Comparison of ENCODE assay signal across 13 cellular contexts in the genomic region with DNA sequence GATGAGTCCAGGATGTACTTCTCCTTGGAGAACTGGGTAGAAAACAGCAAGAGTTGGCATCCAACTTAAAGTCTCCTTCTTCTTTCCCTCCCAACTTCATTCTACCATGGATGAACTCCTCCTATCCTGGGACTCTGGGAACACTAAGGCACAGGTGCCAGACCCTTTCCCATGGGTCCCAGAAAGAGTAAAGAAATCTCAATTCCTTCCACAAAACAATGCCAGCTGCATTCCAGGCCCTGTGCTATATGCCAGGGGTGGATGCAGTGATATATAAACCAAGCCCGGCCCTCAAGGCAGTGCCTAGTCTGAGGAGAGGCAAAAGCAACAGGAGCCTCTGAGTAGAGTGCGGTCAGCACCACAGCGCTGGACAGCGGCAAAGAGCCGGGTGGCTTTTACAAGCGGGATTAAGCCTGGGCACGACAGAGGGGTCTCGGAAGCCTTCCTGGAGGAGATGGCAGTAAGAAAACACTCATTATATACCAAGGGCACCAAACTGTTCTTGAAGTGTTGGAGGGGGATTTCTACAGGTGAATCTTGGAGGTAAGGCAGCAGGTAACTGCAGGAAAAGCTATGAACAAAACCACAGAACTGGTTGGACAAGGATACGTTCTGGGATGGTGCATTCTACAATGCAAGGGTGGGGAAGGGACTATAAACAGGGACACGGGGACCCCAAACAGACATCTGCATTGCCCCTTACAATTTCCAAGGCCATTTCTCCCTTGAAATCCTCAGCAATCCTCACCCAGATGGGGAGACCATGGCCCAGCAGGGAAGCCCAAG. TPM values are rescaled to one million over a fixed set of nuclear protein-coding genes. Genes with fewer than 3 reads are reported as not detected.
DNase-seq lines count a peak whose midpoint lies in the region; ATAC-seq and TF ChIP-seq lines count a peak whose summit lies in the region.
"Had no signal": no experiment of that assay in that cellular context is flagged by ENCODE, and none has a peak within 500 bp of the region (broad histone marks: within the 10 kb centered on the region; RNA-seq: fewer than 3 reads in every experiment).

No MANE protein-coding gene starts in this region.

- intact Hi-C loops in right lobe of liver (cut with DNase I), result loop anchor here in 1 of 2 donors (10.0 kb wide), 1 partner anchor 247 kb away; no protein-coding TSS in a partner anchor

- DNase-seq in AG20443 (ENCODE audit: low spot score) (peak; percentile 67), HuH-7 (ENCODE audit: low spot score) (peak; percentile 75), dermis blood vessel endothelial cell (peak; percentile 40), right lobe of liver (no peak), NCI-H82 (lab: John Stamatoyannopoulos, UW) (no peak), NCI-H1105 treated with DMSO at 0.1 percent for 48 hours (lab: John Stamatoyannopoulos, UW) (no peak)
- no peak for DNase-seq in activated T-cell treated with anti-CD3 and anti-CD28 coated beads, Interleukin-2, amount 50 U/mL, for 1 hour
- no peak for DNase-seq in stimulated activated naive CD4-positive, alpha-beta T cell (lab: John Stamatoyannopoulos, UW)
- DNase-seq: activated T-cell treated with anti-CD3 and anti-CD28 coated beads, Interleukin-2, amount 50 U/mL, for 72 hours; cortex of kidney; heart left ventricle; NCI-H1092; stimulated activated CD4-positive, alpha-beta T cell treated with anti-CD3 and anti-CD28 coated beads, Interleukin-12 subunit alpha, Interleukin-12 subunit beta, amount 100 ng/mL, for 4 hours had no signal

- WGBS in right lobe of liver (ENCODE audit: insufficient coverage, low coverage, low lambda C conversion rate, missing lambda C conversion rate), result 19% methylated on average over 10 of the region's 10 CpGs

- no peak for TF ChIP-seq CTCF in right lobe of liver (IDR thresholded peaks at IDR 0.05)

- H3K36me3 ChIP-seq in right lobe of liver, result no peaks in the 10 kb centered on the region

- no peaks in the 10 kb centered on the region for H3K27me3 ChIP-seq in right lobe of liver

- no peaks in the 10 kb centered on the region for H3K4me1 ChIP-seq in right lobe of liver

- peak in 3 of 4 donors; percentile 33 to 56 (median 41) for ATAC-seq in right lobe of liver
- ATAC-seq: activated T-cell treated with anti-CD3 and anti-CD28 coated beads, Interleukin-2, amount 50 U/mL, for 72 hours had no signal

- TF ChIP-seq POLR2A in right lobe of liver (IDR thresholded peaks at IDR 0.05), result no peak

- H3K4me3 ChIP-seq in right lobe of liver, result no peak overlapping the region
- H3K4me3 ChIP-seq: heart left ventricle had no signal

- H3K9me3 ChIP-seq in right lobe of liver, result no peaks in the 10 kb centered on the region
- H3K9me3 ChIP-seq: heart left ventricle had no signal

- H3K27ac ChIP-seq in right lobe of liver, result no peak overlapping the region
- H3K27ac ChIP-seq: heart left ventricle had no signal

RNA-seq across cellular contexts. Expression of gene TOR2A, which starts 16.4 kb away (rescaled TPM):
- total RNA-seq in dermis blood vessel endothelial cell, result 7.7 and 13.2 TPM in 2 replicates
- 10 to 100 TPM in 2 of 6 experiments, 1 to 10 TPM in 4; 6.1 to 15.3 (median 7.7) TPM for total RNA-seq in right lobe of liver

RNA-seq across cellular contexts. Expression of gene SH2D3C, which starts 27.0 kb away (rescaled TPM):
- total RNA-seq in dermis blood vessel endothelial cell (77.8 and 95.6 TPM in 2 replicates), right lobe of liver (1 to 10 TPM; 1.7 to 5.6 (median 2.7) TPM)

RNA-seq across cellular contexts. Expression of gene CDK9, which starts 34.4 kb away (rescaled TPM):
- total RNA-seq in dermis blood vessel endothelial cell (102 and 116 TPM in 2 replicates), right lobe of liver (100 to 1,000 TPM in 1 of 6 experiments, 10 to 100 TPM in 5; 49.4 to 107 (median 54.5) TPM)

RNA-seq across cellular contexts. Expression of gene TTC16, which starts 35.6 kb away (rescaled TPM):
- total RNA-seq in dermis blood vessel endothelial cell (not detected in 2 replicates), right lobe of liver (under 1 TPM in 2 of 6 experiments, not detected in 4; 0.05 to 0.12 TPM)

RNA-seq across cellular contexts. Expression of gene PTRH1, which starts 36.0 kb away (rescaled TPM):
- total RNA-seq in dermis blood vessel endothelial cell, result 22.3 and 24.7 TPM in 2 replicates
- total RNA-seq in right lobe of liver, result 10 to 100 TPM in 2 of 6 experiments, 1 to 10 TPM in 4; 4.8 to 21.2 (median 6.8) TPM

Comparison
In these comparisons a context has a peak if more than half of its experiments do, and no peak if none do; other contexts are left out.
1. DNase-seq: peak in AG20443 (single experiment), HuH-7 (single experiment) and dermis blood vessel endothelial cell (single experiment); none in right lobe of liver (0 of 3), activated T-cell treated with anti-CD3 and anti-CD28 coated beads, Interleukin-2, amount 50 U/mL, for 1 hour (single experiment), NCI-H82 (single experiment), stimulated activated naive CD4-positive, alpha-beta T cell (0 of 6) and NCI-H1105 treated with DMSO at 0.1 percent for 48 hours (single experiment).
2. RNA of gene SH2D3C, which starts 27.0 kb away (total RNA-seq): 77.8 to 95.6 TPM in dermis blood vessel endothelial cell; 1.7 to 5.6 TPM in right lobe of liver; every median in the first group is over 10 times any median in the second.